Comparison of ENCODE assay signal across 10 cellular contexts in the genomic region with DNA sequence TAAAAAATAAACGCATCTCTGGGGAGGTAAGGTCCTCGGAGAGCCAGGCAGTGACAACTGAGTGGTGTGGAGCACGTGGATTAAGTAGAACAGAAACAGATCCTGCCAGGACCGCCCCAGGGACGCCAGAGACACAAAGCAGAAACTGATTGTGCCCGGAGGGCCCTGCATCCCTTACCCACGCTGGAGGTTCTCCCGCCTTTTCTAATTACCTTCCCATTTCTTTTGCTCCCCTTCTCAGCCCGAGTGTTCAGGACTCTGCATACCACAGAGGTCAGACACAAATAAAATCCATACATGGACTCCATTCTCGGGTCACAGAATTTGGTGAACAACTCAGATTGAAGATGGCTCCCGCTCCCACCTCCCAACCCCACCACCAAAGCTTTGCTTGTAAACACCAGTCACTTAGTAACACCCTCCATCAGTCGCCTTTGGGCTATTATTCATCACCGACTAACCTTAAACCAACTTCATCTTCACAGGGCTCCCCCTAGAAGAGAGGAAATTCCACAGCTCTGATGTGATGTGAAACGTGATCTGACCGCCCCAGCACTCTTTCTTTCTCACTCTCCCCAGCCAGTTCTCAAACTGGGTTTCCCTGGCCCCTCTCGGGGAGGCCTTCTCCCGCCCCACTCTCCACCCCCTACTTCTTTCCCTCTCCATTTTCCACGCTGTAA. TPM values are rescaled to one million over a fixed set of nuclear protein-coding genes. Genes with fewer than 3 reads are reported as not detected.
DNase-seq lines count a peak whose midpoint lies in the region; ATAC-seq and TF ChIP-seq lines count a peak whose summit lies in the region.
"Had no signal": no experiment of that assay in that cellular context is flagged by ENCODE, and none has a peak within 500 bp of the region (broad histone marks: within the 10 kb centered on the region; RNA-seq: fewer than 3 reads in every experiment).

No MANE protein-coding gene starts in this region.

- no peaks in the 10 kb centered on the region for H3K27me3 ChIP-seq in ascending aorta
- H3K27me3 ChIP-seq: thyroid gland had no signal

- no peak for TF ChIP-seq CTCF in ascending aorta (IDR thresholded peaks at IDR 0.05)

- peaks cover 9 to 38% of the 10 kb centered on the region in 2 donors for H3K4me1 ChIP-seq in ascending aorta

- no peaks in the 10 kb centered on the region for H3K36me3 ChIP-seq in ascending aorta
- H3K36me3 ChIP-seq: thyroid gland had no signal

- DNase-seq in EH (ENCODE audit: low read depth) (peak; percentile 100), NCI-H226 (peak; percentile 99), ascending aorta (ENCODE audit: low spot score in 2 of 2) (peak in 1 of 2 donors; percentile 83), midbrain (lab: John Stamatoyannopoulos, UW) (no peak)
- peak; percentile 27 to 41 for DNase-seq in stimulated activated CD4-positive, alpha-beta T cell treated with anti-CD3 and anti-CD28 coated beads, Interleukin-2, amount 100 ng/mL, for 48 hours

- intact Hi-C loops in ascending aorta (cut with DNase I) = no loop called here

- no peaks in the 10 kb centered on the region for H3K9me3 ChIP-seq in ascending aorta
- H3K9me3 ChIP-seq: thyroid gland had no signal

- H3K27ac ChIP-seq in ascending aorta = peak overlapping the region; percentile 87 to 92
- H3K27ac ChIP-seq: KMS-11, thyroid gland had no signal

- ATAC-seq in HG02571 (IDR thresholded peaks at IDR 0.05; ENCODE audit: unreplicated experiment) (no peak), GM18511 (IDR thresholded peaks at IDR 0.05; ENCODE audit: unreplicated experiment) (no peak)

- H3K4me3 ChIP-seq in ascending aorta = peak overlapping the region in 1 of 2 donors; percentile 36
- peak overlapping the region; percentile 71 for H3K4me3 ChIP-seq in iPS-11a (ENCODE audit: low read depth, low read length)
- H3K4me3 ChIP-seq: thyroid gland had no signal

RNA-seq across cellular contexts. Expression of a gene that starts 32.6 kb away (rescaled TPM):
- 17.7 TPM for total RNA-seq in ascending aorta
